In the genomic region with DNA sequence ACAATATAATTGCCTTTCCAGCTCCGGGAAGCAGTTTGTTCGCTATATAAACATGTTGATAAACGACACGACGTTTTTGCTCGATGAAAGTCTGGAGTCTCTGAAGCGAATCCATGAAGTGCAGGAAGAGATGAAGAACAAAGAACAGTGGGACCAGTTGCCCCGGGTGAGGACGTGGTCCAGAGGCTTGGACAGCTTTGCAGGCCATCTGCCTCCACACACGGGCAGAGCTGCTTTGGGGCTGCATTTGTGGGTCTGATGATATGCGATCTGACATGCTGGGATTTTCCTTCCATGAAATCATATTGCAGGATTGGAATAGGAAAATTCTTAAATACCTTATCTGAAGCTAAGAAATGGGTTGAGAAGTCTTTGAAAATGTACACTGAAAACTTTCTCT, we compare ENCODE assay signal across 15 cellular contexts. TPM values are rescaled to one million over a fixed set of nuclear protein-coding genes. Genes with fewer than 3 reads are reported as not detected.
DNase-seq lines count a peak whose midpoint lies in the region; TF ChIP-seq lines count a peak whose summit lies in the region.
"Had no signal": no experiment of that assay in that cellular context is flagged by ENCODE, and none has a peak within 500 bp of the region (broad histone marks: within the 10 kb centered on the region; RNA-seq: fewer than 3 reads in every experiment).

No MANE protein-coding gene starts in this region.

- intact Hi-C loops in ascending aorta (cut with DNase I) (loop anchor here (2.0 to 5.0 kb wide), 4 partner anchors 38 to 286 kb away; partner anchors contain the start of gene KIF1B), spleen (cut with DNase I; ENCODE audit: low total_unique reads) (no loop called here)

- no peak for TF ChIP-seq POLR2A in spleen (IDR thresholded peaks at IDR 0.05)

- H3K4me1 Mint-ChIP-seq in progenitor cell of endocrine pancreas (ENCODE audit: low read depth): peaks cover 19% of the 10 kb centered on the region
- H3K4me1 Mint-ChIP-seq: natural killer cell had no signal

- H3K9me3 Mint-ChIP-seq in progenitor cell of endocrine pancreas (ENCODE audit: low read depth): no peaks in the 10 kb centered on the region
- H3K9me3 Mint-ChIP-seq: HFFc6, natural killer cell had no signal

- H3K9me3 ChIP-seq in ascending aorta (no peaks in the 10 kb centered on the region), right atrium auricular region (no peaks in the 10 kb centered on the region), spleen (no peaks in the 10 kb centered on the region)
- H3K9me3 ChIP-seq: upper lobe of right lung had no signal

- peaks cover 30 to 62% of the 10 kb centered on the region in 2 donors for H3K36me3 ChIP-seq in ascending aorta
- H3K36me3 ChIP-seq in right atrium auricular region: peaks cover 45% of the 10 kb centered on the region
- H3K36me3 ChIP-seq in spleen: peaks cover 0 to 100% (median 54%) of the 10 kb centered on the region in 6 donors

- H3K4me3 Mint-ChIP-seq in progenitor cell of endocrine pancreas (ENCODE audit: low read depth): no peak overlapping the region
- H3K4me3 Mint-ChIP-seq: HFFc6, natural killer cell had no signal

- no peaks in the 10 kb centered on the region for H3K27me3 Mint-ChIP-seq in progenitor cell of endocrine pancreas

- 80 to 89% (median 86%) methylated on average over 11 of the region's 11 CpGs for WGBS in spleen, 5 donors

- DNase-seq in Ammon's horn (ENCODE audit: low spot score) (peak; percentile 82), ascending aorta (ENCODE audit: low spot score in 2 of 2) (no peak), right atrium auricular region (ENCODE audit: low spot score) (no peak), progenitor cell of endocrine pancreas (ENCODE audit: low spot score, unreplicated experiment) (no peak), spleen (no peak), GM19240 (ENCODE audit: insufficient read length, low spot score) (no peak), NCI-H2081 treated with DMSO at 0.1 percent for 48 hours (lab: John Stamatoyannopoulos, UW) (no peak)
- DNase-seq in effector CD8-positive, alpha-beta T cell (lab: John Stamatoyannopoulos, UW): no peak
- DNase-seq: activated naive CD4-positive, alpha-beta T cell; HFFc6; kidney; MV-4-11; natural killer cell; stimulated activated CD4-positive, alpha-beta T cell treated with anti-CD3 and anti-CD28 coated beads, Interleukin-12 subunit alpha, Interleukin-12 subunit beta, amount 100 ng/mL, for 4 hours; upper lobe of right lung had no signal

- H3K36me3 Mint-ChIP-seq in progenitor cell of endocrine pancreas (ENCODE audit: insufficient read depth): peaks cover 27% of the 10 kb centered on the region

- no peak overlapping the region for H3K4me3 ChIP-seq in ascending aorta
- H3K4me3 ChIP-seq in right atrium auricular region: no peak overlapping the region
- H3K4me3 ChIP-seq in spleen: no peak overlapping the region
- H3K4me3 ChIP-seq: upper lobe of right lung had no signal

- H3K27ac ChIP-seq in ascending aorta: peak overlapping the region; percentile 80 to 84
- peak overlapping the region; percentile 61 to 80 for H3K27ac ChIP-seq in right atrium auricular region
- H3K27ac ChIP-seq in spleen: no peak overlapping the region
- H3K27ac ChIP-seq: upper lobe of right lung had no signal

- peak overlapping the region; percentile 51 for H3K27ac Mint-ChIP-seq in progenitor cell of endocrine pancreas
- H3K27ac Mint-ChIP-seq: HFFc6, natural killer cell had no signal

- H3K27me3 ChIP-seq in ascending aorta (no peaks in the 10 kb centered on the region), right atrium auricular region (no peaks in the 10 kb centered on the region), spleen (replicated peaks in 1 of 7) (no peaks in the 10 kb centered on the region)
- H3K27me3 ChIP-seq: upper lobe of right lung had no signal

- TF ChIP-seq CTCF in ascending aorta (IDR thresholded peaks at IDR 0.05): no peak
- no peak for TF ChIP-seq CTCF in right atrium auricular region (IDR thresholded peaks at IDR 0.05)
- TF ChIP-seq CTCF in progenitor cell of endocrine pancreas (IDR thresholded peaks at IDR 0.05; ENCODE audit: unreplicated experiment): no peak
- TF ChIP-seq CTCF in spleen (IDR thresholded peaks at IDR 0.05 in 8 of 11, conservative IDR thresholded peaks at IDR 0.05 in 3 of 11): no peak

- peaks cover 0 to 18% of the 10 kb centered on the region in 2 donors for H3K4me1 ChIP-seq in ascending aorta
- peaks cover 0 to 12% of the 10 kb centered on the region in 2 donors for H3K4me1 ChIP-seq in right atrium auricular region
- no peaks in the 10 kb centered on the region for H3K4me1 ChIP-seq in spleen
- H3K4me1 ChIP-seq: upper lobe of right lung had no signal

RNA-seq across cellular contexts. Expression of gene KIF1B, which starts 49.2 kb away (rescaled TPM):
- total RNA-seq in ascending aorta: 13.4 TPM
- total RNA-seq in right atrium auricular region: 10 to 100 TPM; 55.7 to 63.9 TPM
- total RNA-seq in progenitor cell of endocrine pancreas: 74.4 and 78.7 TPM in 2 replicates
- total RNA-seq in spleen: 10 to 100 TPM; 29.9 to 53.5 (median 37.4) TPM
- polyA plus RNA-seq in spleen: 1 to 10 TPM; 1.6 to 4.8 (median 2.4) TPM

Comparison
In these comparisons a context has a peak if more than half of its experiments do, and no peak if none do; other contexts are left out.
1. H3K27ac ChIP-seq: peak in ascending aorta (2 of 2) and right atrium auricular region (2 of 2); none in spleen (0 of 8).